In the genomic region with DNA sequence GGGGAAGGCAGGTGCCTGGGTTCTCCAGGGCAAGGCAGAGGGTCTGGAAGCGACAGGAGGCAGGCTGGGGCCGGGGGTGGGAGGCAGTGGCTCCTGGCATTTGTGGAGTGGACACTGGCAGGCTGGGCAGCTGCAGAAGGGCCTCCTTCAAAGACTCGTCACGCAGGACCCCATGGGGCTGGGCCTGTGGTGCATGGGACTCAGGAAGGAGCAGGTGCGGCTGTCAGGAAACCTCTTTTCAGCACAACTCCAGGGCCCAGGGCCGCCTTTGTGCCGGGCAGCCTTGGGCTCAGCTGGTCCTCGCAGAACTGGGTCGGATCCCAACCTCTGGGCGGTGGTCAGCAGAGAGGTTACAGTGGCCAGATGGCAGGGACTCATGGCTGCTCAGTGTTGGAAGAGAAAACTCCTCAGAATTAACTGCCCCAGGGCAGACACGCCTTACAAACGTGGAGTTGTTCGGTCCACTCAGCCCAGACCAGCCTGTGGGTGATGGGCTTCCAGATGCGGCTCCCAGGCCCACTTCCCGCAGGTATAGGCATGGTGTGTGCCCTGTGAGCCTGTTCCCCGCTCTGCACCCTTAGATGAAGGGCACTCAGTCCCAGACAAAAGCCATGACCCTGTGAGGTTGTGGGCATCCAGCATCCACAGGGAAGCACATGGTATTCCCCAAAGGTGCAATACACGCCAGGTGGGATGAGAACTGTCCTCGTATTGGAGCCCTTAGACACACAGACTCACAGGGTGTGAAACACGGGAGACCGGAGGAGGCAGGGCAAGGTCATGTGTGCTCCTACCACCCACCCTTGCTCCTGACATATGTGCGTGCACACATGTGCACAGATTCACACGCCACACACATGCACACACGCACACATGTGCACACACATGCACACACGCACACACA, we compare ENCODE assay signal across 17 cellular contexts.
DNase-seq lines count a peak whose midpoint lies in the region; ATAC-seq, FAIRE-seq and TF ChIP-seq lines count a peak whose summit lies in the region.
"Had no signal": no experiment of that assay in that cellular context is flagged by ENCODE, and none has a peak within 500 bp of the region (broad histone marks: within the 10 kb centered on the region; RNA-seq: fewer than 3 reads in every experiment).

No MANE protein-coding gene starts in this region.

- H3K23me2 ChIP-seq in H1 (ENCODE audit: low read depth, low read length): 0 out of 2 replicates have a peak, but pooled peaks cover 4% of the 10 kb centered on the region
- H3K23me2 ChIP-seq in H9 (ENCODE audit: insufficient read length, low read depth, low read length, poor library complexity, severe bottlenecking): no peaks in the 10 kb centered on the region

- peak; percentile 38 for DNase-seq in activated CD8-positive, alpha-beta memory T cell treated with anti-CD3 and anti-CD28 coated beads for 24 hours
- DNase-seq in activated CD8-positive, alpha-beta memory T cell treated with anti-CD3 and anti-CD28 coated beads, Interleukin-2, amount 50 U/mL, for 48 hours: no peak
- DNase-seq in H1 (ENCODE audit: low read depth in 1 of 2, low spot score in 2 of 2): peak in 1 of 2 experiments; percentile 44
- no peak for DNase-seq in neuronal stem cell (ENCODE audit: low spot score)
- DNase-seq in aorta: no peak
- no peak for DNase-seq in brain microvascular endothelial cell
- DNase-seq in H9: no peak
- DNase-seq: Calu3; CD4-positive, CD25-positive, alpha-beta regulatory T cell; GF-D8; Karpas-422; MM.1S; NCI-H1105; NCI-H1694 treated with DMSO at 0.1 percent for 48 hours; PC-9 had no signal

- no peaks in the 10 kb centered on the region for H3K9me3 ChIP-seq in H1 (ENCODE audit: insufficient read depth in 2 of 2, low read depth in 1 of 2, low read length in 1 of 2)
- H3K9me3 ChIP-seq in neuronal stem cell (replicated peaks in 1 of 2; ENCODE audit: control insufficient read depth in 2 of 2, insufficient read depth in 1 of 2, low read depth in 1 of 2, low read length in 2 of 2): peaks cover 0 to 7% of the 10 kb centered on the region in 2 donors
- no peaks in the 10 kb centered on the region for H3K9me3 ChIP-seq in aorta (ENCODE audit: control insufficient read depth, low read length)
- H3K9me3 ChIP-seq in H9 (ENCODE audit: control insufficient read depth, low read depth, low read length): no peaks in the 10 kb centered on the region
- H3K9me3 ChIP-seq: A549 had no signal

- no peak for TF ChIP-seq EP300 in H1 (IDR thresholded peaks at IDR 0.05; ENCODE audit: borderline replicate concordance in 1 of 2, low read depth in 2 of 2, low read length in 2 of 2)

- CTCF ChIA-PET in H1 (lab: Charles Lee; ENCODE audit: partially characterized antibody): interaction anchor here (1.1 to 3.2 kb wide), 2 partner anchors 16 to 28 kb away, joined by 3 to 14 read pairs; no protein-coding TSS in a partner anchor

- H3K79me2 ChIP-seq in H1 (ENCODE audit: control insufficient read depth in 1 of 2, insufficient read depth in 2 of 2, low read length in 2 of 2) (no peaks in the 10 kb centered on the region), H9 (ENCODE audit: insufficient read depth, low read length) (no peaks in the 10 kb centered on the region; the same call in 1 of the 2 replicates)

- H2AFZ ChIP-seq in H1 (ENCODE audit: low read length) (no peak overlapping the region), neuronal stem cell (ENCODE audit: low read length) (no peak overlapping the region), H9 (ENCODE audit: low read length) (no peak overlapping the region)
- H2AFZ ChIP-seq: PC-9 had no signal

- FAIRE-seq in H1 (lab: Jason Lieb, UNC): no peak
- FAIRE-seq: A549 had no signal

- peak overlapping the region; percentile 66; the same call in 1 of the 2 replicates for H2AK5ac ChIP-seq in H1 (ENCODE audit: low read depth, low read length)
- peak overlapping the region; percentile 61 for H2AK5ac ChIP-seq in neuronal stem cell (ENCODE audit: low read depth, low read length)
- H2AK5ac ChIP-seq in H9 (ENCODE audit: insufficient read length, low read length): no peak overlapping the region

- H4K8ac ChIP-seq in H1 (ENCODE audit: extremely low read depth, insufficient read depth, low read length) (peak overlapping the region; percentile 79), neuronal stem cell (ENCODE audit: low read depth, low read length) (no peak overlapping the region), H9 (replicated peaks; ENCODE audit: insufficient read length, low read depth, low read length) (no peak overlapping the region)

- H2BK5ac ChIP-seq in H1 (ENCODE audit: low read depth, low read length): peak overlapping the region; percentile 88; the same call in 1 of the 2 replicates
- H2BK5ac ChIP-seq in neuronal stem cell (ENCODE audit: low read length): no peak overlapping the region
- H2BK5ac ChIP-seq in H9 (ENCODE audit: insufficient read length, low read length): no peak overlapping the region

- TF ChIP-seq CTCF in H1 (IDR thresholded peaks at IDR 0.05; ENCODE audit: control extremely low read depth in 1 of 3, insufficient read depth in 1 of 3, low read depth in 1 of 3, low read length in 3 of 3) (no peak), brain microvascular endothelial cell (IDR thresholded peaks at IDR 0.05; ENCODE audit: low read depth, low read length, missing control alignments) (no peak), H9 (conservative IDR thresholded peaks at IDR 0.05) (no peak)

- H4K20me1 ChIP-seq in H1 (replicated peaks in 1 of 2; ENCODE audit: control insufficient read depth in 1 of 2, insufficient read depth in 2 of 2, low read length in 2 of 2) (peaks cover 0 to 6% of the 10 kb centered on the region in 2 experiments), H9 (ENCODE audit: control insufficient read depth, insufficient read depth, insufficient read length) (no peaks in the 10 kb centered on the region)

- H3K9ac ChIP-seq in H1 (replicated peaks in 1 of 4; ENCODE audit: extremely low read depth in 1 of 4, low read depth in 3 of 4, low read length in 3 of 4) (no peak overlapping the region), neuronal stem cell (ENCODE audit: low read depth, low read length, poor library complexity) (peak overlapping the region; percentile 72), H9 (ENCODE audit: extremely low read depth, insufficient read length, low read length) (no peak overlapping the region)

- H3K18ac ChIP-seq in H1 (ENCODE audit: extremely low read depth, low read length) (peak overlapping the region; percentile 71; the same call in 1 of the 2 replicates), neuronal stem cell (ENCODE audit: low read length) (peak overlapping the region; percentile 77), H9 (ENCODE audit: insufficient read length, low read depth, low read length) (no peak overlapping the region)

- POLR2A ChIA-PET in H1 (lab: Charles Lee; ENCODE audit: partially characterized antibody): no interaction called here

- H3K79me1 ChIP-seq in H1 (ENCODE audit: low read depth, low read length) (no peaks in the 10 kb centered on the region), neuronal stem cell (ENCODE audit: low read depth, low read length) (peaks cover 2% of the 10 kb centered on the region), H9 (ENCODE audit: insufficient read depth, low read depth, low read length, poor library complexity, severe bottlenecking) (no peaks in the 10 kb centered on the region)

- H3K4ac ChIP-seq in H1 (replicated peaks; ENCODE audit: insufficient read length, low read depth, low read length) (peak overlapping the region; percentile 96), neuronal stem cell (ENCODE audit: low read length) (peak overlapping the region; percentile 81), H9 (ENCODE audit: low read depth, low read length) (no peak overlapping the region)

- H3K4me1 ChIP-seq in H1 (replicated peaks in 1 of 4; ENCODE audit: control insufficient read depth in 3 of 4, insufficient read depth in 4 of 4, low read length in 3 of 4) (peaks cover 2 to 4% (median 3%) of the 10 kb centered on the region in 4 experiments), neuronal stem cell (ENCODE audit: control insufficient read depth in 2 of 2, insufficient read depth in 1 of 2, low read depth in 1 of 2, low read length in 2 of 2) (peaks cover 0 to 7% of the 10 kb centered on the region in 2 donors), aorta (ENCODE audit: control insufficient read depth in 1 of 2, insufficient read depth in 2 of 2, low read length in 2 of 2) (no peaks in the 10 kb centered on the region), H9 (ENCODE audit: insufficient read depth, low read length) (peaks cover 3% of the 10 kb centered on the region; the same call in 1 of the 2 replicates)
- H3K4me1 ChIP-seq: A549 had no signal

- no peak overlapping the region for H3K4me3 ChIP-seq in H1 (ENCODE audit: extremely low read depth in 1 of 4, insufficient read depth in 2 of 4, low read depth in 3 of 4, low read length in 4 of 4)
- peak overlapping the region in 1 of 2 donors; percentile 58 for H3K4me3 ChIP-seq in neuronal stem cell (ENCODE audit: low read length in 2 of 2)
- H3K4me3 ChIP-seq in aorta (ENCODE audit: low read length in 2 of 2): no peak overlapping the region
- no peak overlapping the region for H3K4me3 ChIP-seq in brain microvascular endothelial cell (ENCODE audit: low read depth, low read length)
- H3K4me3 ChIP-seq: A549, PC-9 had no signal

- H3K36me3 ChIP-seq in H1 (ENCODE audit: control insufficient read depth in 2 of 4, insufficient read depth in 4 of 4, low read length in 3 of 4) (no peaks in the 10 kb centered on the region; a peak in 1 of 8 replicates), neuronal stem cell (replicated peaks in 1 of 2; ENCODE audit: control insufficient read depth in 2 of 2, insufficient read depth in 2 of 2, low read length in 2 of 2) (peaks cover 0 to 3% of the 10 kb centered on the region in 2 donors), aorta (ENCODE audit: control insufficient read depth in 1 of 2, insufficient read depth in 2 of 2, low read length in 1 of 2) (no peaks in the 10 kb centered on the region), brain microvascular endothelial cell (replicated peaks) (no peaks in the 10 kb centered on the region)

- no peak overlapping the region for H3K4me3 Mint-ChIP-seq in H9
- H3K4me3 Mint-ChIP-seq: CD4-positive, CD25-positive, alpha-beta regulatory T cell had no signal

- peak overlapping the region in 1 of 3 experiments; percentile 81; a peak in 2 of 7 replicates for H3K27ac Mint-ChIP-seq in H9
- H3K27ac Mint-ChIP-seq: CD4-positive, CD25-positive, alpha-beta regulatory T cell had no signal

- ATAC-seq in aorta (ENCODE audit: low FRiP score): peak; percentile 24
- no peak for ATAC-seq in HG03039 (IDR thresholded peaks at IDR 0.05; ENCODE audit: unreplicated experiment)

- H2BK120ac ChIP-seq in H1 (replicated peaks; ENCODE audit: low read depth, low read length): no peak overlapping the region
- no peak overlapping the region for H2BK120ac ChIP-seq in neuronal stem cell (ENCODE audit: low read depth, low read length)
- no peak overlapping the region for H2BK120ac ChIP-seq in H9 (ENCODE audit: low read depth, low read length, poor library complexity, severe bottlenecking)

- H3K4me2 ChIP-seq in H1 (ENCODE audit: insufficient read depth in 1 of 2, low read depth in 2 of 2, low read length in 2 of 2) (no peak overlapping the region), neuronal stem cell (ENCODE audit: insufficient read depth, low read length, poor library complexity, severe bottlenecking) (no peak overlapping the region), H9 (ENCODE audit: insufficient read depth, insufficient read length, low read length) (no peak overlapping the region)
- H3K4me2 ChIP-seq: A549, PC-9 had no signal

- no peaks in the 10 kb centered on the region; the same call in none of the 2 replicates for H3K27me3 Mint-ChIP-seq in H9 (ENCODE audit: low read depth)

- H3K27me3 ChIP-seq in H1 (replicated peaks in 1 of 4; ENCODE audit: control insufficient read depth in 3 of 4, extremely low read depth in 1 of 4, insufficient read depth in 3 of 4, low read length in 3 of 4) (no peaks in the 10 kb centered on the region; a peak in 1 of 7 replicates), neuronal stem cell (ENCODE audit: control insufficient read depth in 3 of 3, insufficient read depth in 3 of 3, low read depth in 1 of 3, low read length in 3 of 3) (peaks cover 0 to 2% (median 0%) of the 10 kb centered on the region in 3 experiments), aorta (ENCODE audit: control insufficient read depth in 1 of 2, insufficient read depth in 2 of 2, low read length in 1 of 2) (no peaks in the 10 kb centered on the region), brain microvascular endothelial cell (replicated peaks) (no peaks in the 10 kb centered on the region), H9 (ENCODE audit: insufficient read depth, low read length) (no peaks in the 10 kb centered on the region)

- H2BK20ac ChIP-seq in H1 (ENCODE audit: low read length) (no peak overlapping the region), H9 (ENCODE audit: low read depth, low read length, poor library complexity, severe bottlenecking) (no peak overlapping the region)

- intact Hi-C loops in aorta (cut with DNase I): no loop called here

- TF ChIP-seq RAD21 in H1 (IDR thresholded peaks at IDR 0.05 in 1 of 2, conservative IDR thresholded peaks at IDR 0.05 in 1 of 2; ENCODE audit: low read depth in 2 of 2, low read length in 2 of 2): no peak

- H3K23ac ChIP-seq in H1 (ENCODE audit: insufficient read length): no peak overlapping the region
- peak overlapping the region; percentile 83 for H3K23ac ChIP-seq in neuronal stem cell (ENCODE audit: low read depth, low read length, poor library complexity)
- no peak overlapping the region for H3K23ac ChIP-seq in H9 (ENCODE audit: insufficient read length, low read depth, low read length)

- H3K27ac ChIP-seq in H1 (ENCODE audit: low read depth, low read length) (no peak overlapping the region), neuronal stem cell (replicated peaks; ENCODE audit: low read length) (no peak overlapping the region), aorta (ENCODE audit: low read depth in 1 of 2, low read length in 2 of 2) (no peak overlapping the region), brain microvascular endothelial cell (no peak overlapping the region), H9 (ENCODE audit: insufficient read length, low read depth, low read length) (no peak overlapping the region)
- H3K27ac ChIP-seq: A549, PC-9 had no signal

- H4K5ac ChIP-seq in H1 (ENCODE audit: insufficient read length, low read depth, low read length) (no peak overlapping the region), H9 (ENCODE audit: insufficient read length, low read depth, low read length) (no peak overlapping the region)

- H3K14ac ChIP-seq in H1 (ENCODE audit: insufficient read length): no peak overlapping the region
- H3K14ac ChIP-seq in neuronal stem cell (ENCODE audit: low read length): peak overlapping the region; percentile 84
- H3K14ac ChIP-seq in H9 (ENCODE audit: insufficient read depth, low read length): no peak overlapping the region

- H2BK12ac ChIP-seq in H1 (ENCODE audit: low read depth, low read length) (peak overlapping the region; percentile 87; the same call in 1 of the 2 replicates), neuronal stem cell (ENCODE audit: low read length) (peak overlapping the region; percentile 33), H9 (ENCODE audit: insufficient read length, low read depth, low read length) (no peak overlapping the region)

- H3T11ph ChIP-seq in H9 (ENCODE audit: low read length): no peak overlapping the region

- in situ Hi-C loops in brain microvascular endothelial cell (cut with HindIII; ENCODE audit: low pct_ligation_motif_present, low sequenced_read_pairs): no loop called here

- H3K4me1 Mint-ChIP-seq in H9: peaks cover 24 to 25% of the 10 kb centered on the region in 2 experiments
- H3K4me1 Mint-ChIP-seq: CD4-positive, CD25-positive, alpha-beta regulatory T cell had no signal

- H3K36me3 Mint-ChIP-seq in H9 (ENCODE audit: insufficient read depth in 1 of 3, low read depth in 3 of 3): peaks cover 0 to 2% (median 0%) of the 10 kb centered on the region in 3 experiments; a peak in 1 of 7 replicates
- H3K36me3 Mint-ChIP-seq: CD4-positive, CD25-positive, alpha-beta regulatory T cell had no signal

- H2BK15ac ChIP-seq in H1 (ENCODE audit: low read length) (peak overlapping the region; percentile 24), neuronal stem cell (ENCODE audit: low read length) (peak overlapping the region; percentile 87), H9 (ENCODE audit: low read depth, low read length) (no peak overlapping the region)

- no peak for TF ChIP-seq POLR2A in H1 (IDR thresholded peaks at IDR 0.05; ENCODE audit: control extremely low read depth in 1 of 2, low read depth in 2 of 2, low read length in 2 of 2)

- H4K91ac ChIP-seq in H1 (replicated peaks; ENCODE audit: insufficient read length, low read length): peak overlapping the region; percentile 65
- no peak overlapping the region for H4K91ac ChIP-seq in neuronal stem cell (ENCODE audit: low read depth, low read length, poor library complexity)
- H4K91ac ChIP-seq in H9 (ENCODE audit: insufficient read length, low read depth, low read length): no peak overlapping the region

- 89% methylated on average over 21 of the region's 24 CpGs; no CpG with 5 or more reads in 1 of the 2 experiments for WGBS in H1 (ENCODE audit: extremely low coverage in 1 of 2, insufficient coverage in 1 of 2, insufficient read length in 1 of 2, insufficient replicate concordance in 2 of 2, low coverage in 1 of 2, low lambda C conversion rate in 2 of 2, missing lambda C conversion rate in 1 of 2), 2 experiments
- WGBS in neuronal stem cell (ENCODE audit: extremely low coverage in 2 of 2, insufficient read length in 2 of 2, insufficient replicate concordance in 1 of 2), 2 donors: no CpG with 5 or more reads among the region's 24 CpGs
- WGBS in aorta, 2 donors: 89 to 93% methylated on average over 24 of the region's 24 CpGs
- WGBS in H9 (ENCODE audit: extremely low coverage, insufficient read length, low lambda C conversion rate): no CpG with 5 or more reads among the region's 24 CpGs

- H3K56ac ChIP-seq in H1 (replicated peaks; ENCODE audit: insufficient read length, low read depth, low read length): no peak overlapping the region
- H3K56ac ChIP-seq in H9 (ENCODE audit: insufficient read length, low read depth, low read length): no peak overlapping the region

- peaks cover 2 to 4% of the 10 kb centered on the region in 2 experiments; a peak in 3 of 5 replicates for H3K9me3 Mint-ChIP-seq in H9
